In the genomic region with DNA sequence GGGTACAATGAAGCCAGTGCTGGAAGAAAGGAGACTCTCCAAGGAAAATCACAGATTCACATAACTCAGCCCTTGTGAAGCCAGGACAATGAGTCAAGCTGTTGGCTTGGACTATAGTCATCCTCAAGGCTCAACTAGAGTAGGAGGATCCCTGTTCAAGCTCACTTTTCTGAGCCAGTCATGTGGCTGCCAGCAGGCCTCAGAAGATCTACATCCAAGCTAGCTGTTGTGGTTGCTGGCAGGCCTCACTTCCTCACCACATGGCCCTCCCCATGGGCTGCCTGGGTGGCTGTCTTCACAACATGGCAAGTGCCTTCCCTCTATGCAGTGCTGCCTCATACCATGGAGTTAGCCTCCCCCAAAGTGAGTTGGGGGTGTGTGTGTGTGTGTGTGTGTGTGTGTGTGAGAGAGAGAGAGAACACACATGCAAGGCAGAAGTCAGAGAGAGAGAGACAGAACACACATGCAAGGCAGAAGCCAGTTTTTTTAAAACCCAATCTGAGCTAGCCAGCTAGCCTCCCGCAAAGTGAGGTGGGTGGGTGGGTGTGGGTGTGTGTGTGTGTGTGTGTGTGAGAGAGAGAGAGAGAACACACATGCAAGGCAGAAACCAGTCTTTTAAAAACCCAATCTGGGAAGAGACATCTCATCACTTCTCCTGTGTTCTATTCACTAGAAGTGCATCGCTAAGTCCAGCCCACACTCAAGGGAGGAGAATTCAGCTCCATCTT, we compare ENCODE assay signal across 8 cellular contexts. TPM values are rescaled to one million over a fixed set of nuclear protein-coding genes. Genes with fewer than 3 reads are reported as not detected.
DNase-seq lines count a peak whose midpoint lies in the region; ATAC-seq, FAIRE-seq and TF ChIP-seq lines count a peak whose summit lies in the region.

No MANE protein-coding gene starts in this region.

- no peaks in the 10 kb centered on the region for H4K20me1 ChIP-seq in endothelial cell of umbilical vein (replicated peaks; ENCODE audit: control insufficient read depth, extremely low read depth, insufficient read depth, low read length)

- peak overlapping the region; percentile 87 to 98 for H3K27ac Mint-ChIP-seq in natural killer cell

- peak; percentile 92 for ATAC-seq in HG02588 (IDR thresholded peaks at IDR 0.05; ENCODE audit: unreplicated experiment)
- ATAC-seq in natural killer cell = peak; percentile 96 to 100 (median 97)

- H3K27ac ChIP-seq in endothelial cell of umbilical vein (ENCODE audit: insufficient read depth, low read depth, low read length) = no peak overlapping the region

- no peaks in the 10 kb centered on the region for H3K36me3 Mint-ChIP-seq in natural killer cell

- no peaks in the 10 kb centered on the region for H3K79me2 ChIP-seq in endothelial cell of umbilical vein (ENCODE audit: control insufficient read depth, insufficient read depth, low read length)

- H3K9me1 ChIP-seq in endothelial cell of umbilical vein (replicated peaks; ENCODE audit: control insufficient read depth, extremely low read depth, insufficient read depth, low read length) = no peaks in the 10 kb centered on the region

- H3K9me3 ChIP-seq in endothelial cell of umbilical vein (replicated peaks; ENCODE audit: control insufficient read depth, insufficient read depth, low read length) = no peaks in the 10 kb centered on the region

- POLR2A ChIA-PET in endothelial cell of umbilical vein (lab: Charles Lee) = interaction anchor here (0.6 kb wide), 1 partner anchor 57 kb away, joined by 4 read pairs; no protein-coding TSS in a partner anchor

- no peak for TF ChIP-seq POLR2A in endothelial cell of umbilical vein (IDR thresholded peaks at IDR 0.05; ENCODE audit: low read depth, low read length)

- no peaks in the 10 kb centered on the region for H3K36me3 ChIP-seq in endothelial cell of umbilical vein (ENCODE audit: control insufficient read depth in 2 of 2, extremely low read depth in 1 of 2, insufficient read depth in 2 of 2, low read length in 2 of 2)

- intact Hi-C loops in endothelial cell of umbilical vein (cut with micrococcal nuclease) (no loop called here), natural killer cell (cut with micrococcal nuclease) (loop anchor here (1.0 kb wide), 1 partner anchor 17 kb away; a partner anchor contains a TSS)

- CTCF ChIA-PET in endothelial cell of umbilical vein (lab: Charles Lee) = interaction anchor here (0.6 to 1.8 kb wide), 6 partner anchors 17 to 616 kb away, joined by 3 to 5 read pairs (median 3); a partner anchor contains a TSS

- no TSS peak for BruUV-seq in endothelial cell of umbilical vein (replicated peaks; lab: Mats Ljungman, UMichigan)

- TF ChIP-seq CTCF in endothelial cell of umbilical vein (IDR thresholded peaks at IDR 0.05; ENCODE audit: extremely low read depth in 1 of 2, insufficient read depth in 1 of 2, low read depth in 1 of 2, low read length in 2 of 2) (no peak), natural killer cell (IDR thresholded peaks at IDR 0.05) (no peak)

- H3K4me3 ChIP-seq in endothelial cell of umbilical vein (replicated peaks in 1 of 3; ENCODE audit: insufficient read depth in 1 of 3, low read depth in 1 of 3, low read length in 3 of 3) = no peak overlapping the region

- H3K4me3 Mint-ChIP-seq in natural killer cell = peak overlapping the region; percentile 83

- peak; percentile 99 for DNase-seq in GM04504 (ENCODE audit: low read depth)
- peak; percentile 11 for DNase-seq in NK-92 (lab: John Stamatoyannopoulos, UW; ENCODE audit: unreplicated experiment)
- peak; percentile 63 for DNase-seq in activated CD8-positive, alpha-beta memory T cell treated with anti-CD3 and anti-CD28 coated beads, Interleukin-2, amount 50 U/mL, for 1 hour (ENCODE audit: extremely low read depth)
- DNase-seq in endothelial cell of umbilical vein (ENCODE audit: low read depth, low spot score) = peak; percentile 21
- peak; percentile 75 for DNase-seq in natural killer cell
- DNase-seq in stimulated activated naive CD4-positive, alpha-beta T cell treated with Interleukin-2 at 50 U/mL for 16 hours (lab: John Stamatoyannopoulos, UW) = peak; percentile 60
- no peak for DNase-seq in OCI-M2 (lab: John Stamatoyannopoulos, UW; ENCODE audit: unreplicated experiment)

- H3K4me1 Mint-ChIP-seq in natural killer cell = peaks cover 18 to 20% of the 10 kb centered on the region in 2 donors

- no peaks in the 10 kb centered on the region for H3K4me1 ChIP-seq in endothelial cell of umbilical vein (ENCODE audit: control insufficient read depth, extremely low read depth, insufficient read depth, low read length)

- H3K9me3 Mint-ChIP-seq in natural killer cell = no peaks in the 10 kb centered on the region

- H3K9ac ChIP-seq in endothelial cell of umbilical vein (replicated peaks; ENCODE audit: extremely low read depth, insufficient read depth, low read length) = no peak overlapping the region

- no peak overlapping the region for H3K4me2 ChIP-seq in endothelial cell of umbilical vein (ENCODE audit: insufficient read depth, low read length)

- H3K27me3 ChIP-seq in endothelial cell of umbilical vein (ENCODE audit: control insufficient read depth in 2 of 2, insufficient read depth in 2 of 2, low read length in 2 of 2) = no peaks in the 10 kb centered on the region

- dilution Hi-C loops in endothelial cell of umbilical vein (cut with MboI; ENCODE audit: extremely low pct_ligation_motif_present, low sequenced_read_pairs) = no loop called here

- FAIRE-seq in endothelial cell of umbilical vein (lab: Jason Lieb, UNC) = no peak

- H2AFZ ChIP-seq in endothelial cell of umbilical vein (ENCODE audit: low read depth, low read length) = no peak overlapping the region

- H3K27me3 Mint-ChIP-seq in natural killer cell (ENCODE audit: low read depth in 2 of 2) = no peaks in the 10 kb centered on the region

TF ChIP-seq in endothelial cell of umbilical vein, 7 proteins besides CTCF, POLR2A, EP300 and RAD21:
- TF ChIP-seq POLR2AphosphoS5 (IDR thresholded peaks at IDR 0.05; ENCODE audit: insufficient read depth, low read depth, low read length) = no peak
- no peak for TF ChIP-seq GATA2 (IDR thresholded peaks at IDR 0.05; ENCODE audit: insufficient read depth, insufficient read length, low read depth, low read length)
- TF ChIP-seq, protein P1, sequence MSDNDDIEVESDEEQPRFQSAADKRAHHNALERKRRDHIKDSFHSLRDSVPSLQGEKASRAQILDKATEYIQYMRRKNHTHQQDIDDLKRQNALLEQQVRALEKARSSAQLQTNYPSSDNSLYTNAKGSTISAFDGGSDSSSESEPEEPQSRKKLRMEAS (IDR thresholded peaks at IDR 0.05; ENCODE audit: insufficient read depth, insufficient read length) = no peak
- no peak for TF ChIP-seq MYC (IDR thresholded peaks at IDR 0.05; ENCODE audit: low read depth, low read length)
- no peak for TF ChIP-seq EZH2 (IDR thresholded peaks at IDR 0.05; ENCODE audit: borderline replicate concordance, low read depth, low read length, severe bottlenecking)
- no peak for TF ChIP-seq JUN (IDR thresholded peaks at IDR 0.05; ENCODE audit: borderline replicate concordance, insufficient read depth, insufficient read length, low read depth)
- no peak for TF ChIP-seq FOS (IDR thresholded peaks at IDR 0.05; ENCODE audit: borderline replicate concordance, insufficient read depth, low read length)
TF ChIP-seq in endothelial cell of umbilical vein: peak in this region for 0.

RNA-seq across cellular contexts. Expression of a gene that starts 17.1 kb away (rescaled TPM):
- total RNA-seq in endothelial cell of umbilical vein (6.9 and 9.3 TPM in 2 replicates), natural killer cell (10 to 100 TPM in 2 of 3 donors, 1 to 10 TPM in 1; 8.5 to 13.0 (median 10.7) TPM)
- polyA plus RNA-seq in endothelial cell of umbilical vein = 1.5 and 2.0 TPM in 2 replicates
- polyA plus RNA-seq in endothelial cell of umbilical vein (2011; cell fraction: cytosol; rRNA removed) = 1.6 and 1.7 TPM in 2 replicates
- polyA plus RNA-seq in endothelial cell of umbilical vein (2011; cell fraction: nucleus; rRNA removed) = 6.4 and 7.1 TPM in 2 replicates
- 2.1 and 2.9 TPM in 2 replicates for polyA plus RNA-seq in endothelial cell of umbilical vein (2012)
- 8.4 and 11.1 TPM in 2 replicates for polyA minus RNA-seq in endothelial cell of umbilical vein
- polyA minus RNA-seq in endothelial cell of umbilical vein (2011; cell fraction: cytosol; rRNA and poly(A)+ RNA removed) = 5.8 TPM
- polyA minus RNA-seq in endothelial cell of umbilical vein (2011; cell fraction: nucleus; rRNA and poly(A)+ RNA removed) = 12.7 and 17.6 TPM in 2 replicates
